In genomic region chr21:37564924-37565529, GRCh38 we compare ENCODE assay signal across 1 cellular context.
A peak's percentile ranks its signal among the peaks of the same experiment; 100 is the strongest.
TF ChIP-seq lines count a peak whose summit lies in the region.

No MANE protein-coding gene starts in this region.

TF ChIP-seq in WTC11, 78 proteins besides CTCF, POLR2A, EP300 and RAD21 (continued from another document):
- peak; percentile 34; the same call in 1 of the 2 replicates for TF ChIP-seq USF2 (CRISPR knock-in tag; IDR thresholded peaks at IDR 0.05)
- no peak for TF ChIP-seq GABPB1 (CRISPR knock-in tag; IDR thresholded peaks at IDR 0.05)
- TF ChIP-seq ZNF396 (CRISPR knock-in tag; IDR thresholded peaks at IDR 0.05; ENCODE audit: borderline replicate concordance), result no peak
- TF ChIP-seq ATF3 (CRISPR knock-in tag; conservative IDR thresholded peaks at IDR 0.05), result no peak
- TF ChIP-seq E2F5 (CRISPR knock-in tag; IDR thresholded peaks at IDR 0.05), result no peak
- no peak for TF ChIP-seq ATF1 (CRISPR knock-in tag; IDR thresholded peaks at IDR 0.05)
- TF ChIP-seq AR (CRISPR knock-in tag; IDR thresholded peaks at IDR 0.05), result no peak
- no peak for TF ChIP-seq OVOL2 (CRISPR knock-in tag; IDR thresholded peaks at IDR 0.05; ENCODE audit: borderline replicate concordance)
TF ChIP-seq in WTC11: peak in this region for 4.
